In the genomic region with DNA sequence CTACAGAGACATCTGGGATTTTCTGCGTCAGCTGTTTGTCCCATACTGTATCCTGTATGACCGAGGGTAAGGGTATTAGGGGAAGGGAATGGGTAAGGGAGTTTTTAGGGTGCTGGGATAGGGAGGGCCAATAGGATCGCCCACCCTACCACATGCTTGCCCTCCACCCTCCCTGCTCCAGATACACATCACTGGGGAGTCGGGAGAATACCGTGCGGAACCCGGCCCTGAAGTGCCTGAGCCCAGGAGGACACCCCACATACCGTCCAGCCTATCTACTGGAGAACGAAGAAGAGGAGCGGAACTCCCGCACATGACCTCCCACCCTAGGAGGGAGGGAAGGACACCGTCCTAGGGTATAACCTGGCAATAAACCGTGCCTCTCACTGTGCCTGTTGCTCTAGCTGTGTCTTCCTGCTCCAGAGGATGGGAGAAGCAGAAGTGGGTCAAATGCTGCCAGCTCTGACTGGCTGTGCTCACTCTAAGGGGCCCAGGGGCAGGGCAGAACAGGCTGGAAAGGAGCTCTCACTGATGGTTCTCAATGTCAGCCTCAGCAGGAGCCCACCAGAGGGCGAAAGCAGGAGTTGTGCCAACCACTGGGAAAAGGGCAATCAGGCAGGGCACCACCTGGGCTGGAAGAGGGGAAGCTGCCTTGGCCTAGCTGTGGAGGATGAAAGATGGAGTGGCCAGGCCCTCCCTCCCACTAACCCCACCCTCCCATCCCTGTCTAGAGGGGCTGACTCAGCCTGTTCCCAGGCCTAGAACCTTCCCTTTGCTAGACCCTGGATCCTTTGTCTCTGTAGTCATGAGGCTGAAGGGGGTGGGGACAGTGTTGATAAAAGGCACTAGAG, we compare ENCODE assay signal across 7 cellular contexts. TPM values are rescaled to one million over a fixed set of nuclear protein-coding genes. Genes with fewer than 3 reads are reported as not detected.
A peak's percentile ranks its signal among the peaks of the same experiment; 100 is the strongest.
DNase-seq lines count a peak whose midpoint lies in the region; ATAC-seq and TF ChIP-seq lines count a peak whose summit lies in the region.
"Had no signal": no experiment of that assay in that cellular context is flagged by ENCODE, and none has a peak within 500 bp of the region (broad histone marks: within the 10 kb centered on the region; RNA-seq: fewer than 3 reads in every experiment).

No MANE protein-coding gene starts in this region.

- no peak overlapping the region for H3K27ac Mint-ChIP-seq in chondrocyte (ENCODE audit: unreplicated experiment)

- POLR2A ChIA-PET in AG04450 (lab: Yijun Ruan, JAX): interaction anchor here (0.6 to 2.0 kb wide), 4 partner anchors 10 to 92 kb away, joined by 3 to 14 read pairs (median 5); partner anchors contain the start of genes FLAD1 and SHC1

- no peaks in the 10 kb centered on the region for H3K9me3 ChIP-seq in AG04450 (ENCODE audit: control insufficient read depth, insufficient read depth, low read length)
- H3K9me3 ChIP-seq: suprapubic skin had no signal

- H4K20me1 ChIP-seq in KMS-11 (ENCODE audit: insufficient read depth): no peaks in the 10 kb centered on the region

- H3K4me1 Mint-ChIP-seq in chondrocyte (ENCODE audit: low read depth): peaks cover 6% of the 10 kb centered on the region

- H3K27ac ChIP-seq in AG04450 (ENCODE audit: low read depth, low read length): peak overlapping the region; percentile 21
- no peak overlapping the region; the same call in 1 of the 2 replicates for H3K27ac ChIP-seq in KMS-11
- H3K27ac ChIP-seq: suprapubic skin had no signal

- H3K9ac ChIP-seq in KMS-11: no peak overlapping the region

- H3K4me3 ChIP-seq in AG04450 (ENCODE audit: low read depth, low read length) (no peak overlapping the region), KMS-11 (IDR thresholded peaks at IDR 0.05; ENCODE audit: insufficient read depth, low read depth, low read length) (no peak overlapping the region)
- H3K4me3 ChIP-seq: suprapubic skin had no signal

- DNase-seq in AG04450 (ENCODE audit: low read depth, low spot score) (no peak), chondrocyte (ENCODE audit: low spot score) (peak; percentile 59), NCI-H2196 (lab: John Stamatoyannopoulos, UW; ENCODE audit: unreplicated experiment) (no peak)
- no peak for DNase-seq in activated CD8-positive, alpha-beta memory T cell treated with anti-CD3 and anti-CD28 coated beads, Interleukin-2, amount 50 U/mL, for 4 hours

- H3K4me3 Mint-ChIP-seq in chondrocyte (ENCODE audit: unreplicated experiment): no peak overlapping the region

- H3K4me1 ChIP-seq in KMS-11 (ENCODE audit: low read depth, poor library complexity, severe bottlenecking): peaks cover 51% of the 10 kb centered on the region

- no peaks in the 10 kb centered on the region for H3K27me3 Mint-ChIP-seq in chondrocyte (ENCODE audit: low read depth)

- no peak overlapping the region for H2AFZ ChIP-seq in KMS-11 (ENCODE audit: low read depth)

- CTCF ChIA-PET in AG04450 (lab: Charles Lee): interaction anchor here (1.1 to 4.1 kb wide), 5 partner anchors 8 to 92 kb away, joined by 3 to 28 read pairs (median 4); partner anchors contain the start of genes FLAD1 and PBXIP1

- H3K9me3 Mint-ChIP-seq in chondrocyte (ENCODE audit: low read depth): no peaks in the 10 kb centered on the region

- peaks cover 13% of the 10 kb centered on the region; the same call in 1 of the 2 replicates for H3K36me3 ChIP-seq in KMS-11 (ENCODE audit: insufficient read depth)

- peak; percentile 20; the same call in 1 of the 2 replicates for TF ChIP-seq CTCF in AG04450 (IDR thresholded peaks at IDR 0.05; ENCODE audit: low read depth, low read length)
- 0 out of 2 replicates have a peak, but pooled peaks have one; percentile 14 for TF ChIP-seq CTCF in KMS-11 (conservative IDR thresholded peaks at IDR 0.05; ENCODE audit: low read depth, low read length)
- peak; percentile 50 for TF ChIP-seq CTCF in chondrocyte (IDR thresholded peaks at IDR 0.05)

- H3K4me2 ChIP-seq in KMS-11: no peak overlapping the region

- no peak for ATAC-seq in HG02870 (IDR thresholded peaks at IDR 0.05; ENCODE audit: unreplicated experiment)

- H3K36me3 Mint-ChIP-seq in chondrocyte (ENCODE audit: low read depth): peaks cover 7% of the 10 kb centered on the region

- H3K27me3 ChIP-seq in AG04450 (ENCODE audit: control insufficient read depth, insufficient read depth, low read length) (no peaks in the 10 kb centered on the region), KMS-11 (ENCODE audit: insufficient read depth, low read depth) (no peaks in the 10 kb centered on the region)
- H3K27me3 ChIP-seq: suprapubic skin had no signal

- peaks cover 10% of the 10 kb centered on the region; the same call in 1 of the 2 replicates for H3K79me2 ChIP-seq in KMS-11 (ENCODE audit: insufficient read depth, low read depth)

RNA-seq across cellular contexts. Expression of gene LENEP, which starts 0.4 kb away (rescaled TPM):
- polyA plus RNA-seq in AG04450 (2011; rRNA removed): 0.21 TPM in 1 of 2 replicates, not detected in the other
- polyA minus RNA-seq in AG04450 (2011; rRNA and poly(A)+ RNA removed): 0.91 and 1.4 TPM in 2 replicates
- total RNA-seq in chondrocyte: 0.72 to 0.85 TPM in 2 of 3 replicates, not detected in the other

RNA-seq across cellular contexts. Expression of gene ZBTB7B, which starts 9.7 kb away (rescaled TPM):
- 8.7 and 12.7 TPM in 2 replicates for polyA plus RNA-seq in AG04450 (2011; rRNA removed)
- polyA minus RNA-seq in AG04450 (2011; rRNA and poly(A)+ RNA removed): 9.7 and 10.5 TPM in 2 replicates
- total RNA-seq in chondrocyte: 34.8 to 42.9 TPM (median 41.1 TPM) in 3 replicates

RNA-seq across cellular contexts. Expression of gene FLAD1, which starts 9.8 kb away (rescaled TPM):
- polyA plus RNA-seq in AG04450 (2011; rRNA removed): 21.1 and 30.2 TPM in 2 replicates
- 35.7 and 52.2 TPM in 2 replicates for polyA minus RNA-seq in AG04450 (2011; rRNA and poly(A)+ RNA removed)
- 23.0 to 30.8 TPM (median 28.7 TPM) in 3 replicates for total RNA-seq in chondrocyte

RNA-seq across cellular contexts. Expression of gene CKS1B, which starts 18.5 kb away (rescaled TPM):
- 66.4 and 81.3 TPM in 2 replicates for polyA plus RNA-seq in AG04450 (2011; rRNA removed)
- polyA minus RNA-seq in AG04450 (2011; rRNA and poly(A)+ RNA removed): 32.1 and 34.2 TPM in 2 replicates
- 23.2 to 34.0 TPM (median 26.8 TPM) in 3 replicates for total RNA-seq in chondrocyte

RNA-seq across cellular contexts. Expression of gene SHC1, which starts 22.4 kb away (rescaled TPM):
- polyA plus RNA-seq in AG04450 (2011; rRNA removed): 371 and 409 TPM in 2 replicates
- 335 and 453 TPM in 2 replicates for polyA minus RNA-seq in AG04450 (2011; rRNA and poly(A)+ RNA removed)
- total RNA-seq in chondrocyte: 251 to 316 TPM (median 256 TPM) in 3 replicates
